20 cellular contexts compared by ENCODE assay signal in the genomic region with DNA sequence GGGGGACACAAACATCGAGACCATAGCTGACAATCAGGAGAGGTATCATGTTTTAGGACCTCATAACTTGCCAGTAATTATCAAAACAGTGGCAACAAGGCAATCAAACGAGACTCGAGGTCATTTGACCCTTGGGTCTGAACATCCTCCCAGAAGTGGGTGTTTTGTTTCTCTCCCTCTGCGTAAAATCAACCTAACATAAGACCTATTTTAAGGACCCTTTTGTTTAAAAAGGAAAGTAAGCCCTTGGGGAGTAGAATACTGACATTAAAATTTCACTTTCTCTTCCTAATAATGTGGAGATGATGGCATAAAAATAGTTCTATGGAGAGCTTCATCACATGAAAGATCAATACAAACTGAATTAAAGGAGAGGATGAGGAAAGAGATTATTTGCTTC.
A peak's percentile ranks its signal among the peaks of the same experiment; 100 is the strongest.
DNase-seq lines count a peak whose midpoint lies in the region; ATAC-seq, FAIRE-seq and TF ChIP-seq lines count a peak whose summit lies in the region.
"Had no signal": no experiment of that assay in that cellular context is flagged by ENCODE, and none has a peak within 500 bp of the region (broad histone marks: within the 10 kb centered on the region; RNA-seq: fewer than 3 reads in every experiment).

No MANE protein-coding gene starts in this region.

- peaks cover 21% of the 10 kb centered on the region for H3K36me3 Mint-ChIP-seq in activated B cell treated with CpG ODN at 0.5 μM for 24 hours (ENCODE audit: low read depth)
- peaks cover 15 to 21% of the 10 kb centered on the region in 2 donors for H3K36me3 Mint-ChIP-seq in naive B cell

- H3K27me3 ChIP-seq in BLaER1 treated with 17β-estradiol and CSF1 and Interleukin-3, amounts not matched to agents 10 nM and 100 nM = no peaks in the 10 kb centered on the region

- DNase-seq in GM19239 (ENCODE audit: insufficient read length, low spot score) (no peak), activated B cell treated with CpG ODN at 0.5 μM for 24 hours (no peak), naive B cell (peak; percentile 22), lower leg skin (ENCODE audit: low spot score in 2 of 2) (no peak), NCI-H82 treated with DMSO at 0.1 percent for 48 hours (lab: John Stamatoyannopoulos, UW; ENCODE audit: unreplicated experiment) (no peak), iPS-NIHi11 (ENCODE audit: low spot score) (no peak)
- DNase-seq in activated CD4-positive, alpha-beta T cell treated with anti-CD3 and anti-CD28 coated beads for 4 hours = no peak
- DNase-seq: ACHN; CD8-positive, alpha-beta T cell; COR-L47; DMS153; DMS79 treated with DMSO at 0.1 percent for 48 hours; EL; H7 had no signal

- H4K20me1 ChIP-seq in BLaER1 treated with 17β-estradiol and CSF1 and Interleukin-3, amounts not matched to agents 10 nM and 100 nM = no peaks in the 10 kb centered on the region

- FAIRE-seq in GM19239 (lab: Jason Lieb, UNC) = peak; percentile 74
- FAIRE-seq: D721Med, G401.6, GM18507 had no signal

- CTCF ChIA-PET in activated B cell treated with CpG ODN at 0.5 μM for 24 hours (lab: Charles Lee) = no interaction called here

- ATAC-seq in activated B cell treated with CpG ODN at 0.5 μM for 24 hours (ENCODE audit: low read depth) (peak; percentile 45), naive B cell (ENCODE audit: low read depth in 2 of 2) (peak; percentile 47 to 63)
- ATAC-seq: CD8-positive, alpha-beta T cell; GM23338 had no signal

- peak overlapping the region in 6 of 11 experiments; percentile 25 to 44 (median 31); a peak in 5 of 22 replicates for H3K9ac ChIP-seq in BLaER1 treated with 17β-estradiol and CSF1 and Interleukin-3, amounts not matched to agents 10 nM and 100 nM

- H3K4me1 ChIP-seq in BLaER1 treated with 17β-estradiol and CSF1 and Interleukin-3, amounts not matched to agents 10 nM and 100 nM = peaks cover 28 to 45% (median 41%) of the 10 kb centered on the region in 10 experiments

- WGBS in lower leg skin, 2 donors = 76 to 85% methylated on average over 4 of the region's 4 CpGs

- peak overlapping the region in 9 of 11 experiments; percentile 40 to 65 (median 61); a peak in 17 of 22 replicates for H3K27ac ChIP-seq in BLaER1 treated with 17β-estradiol and CSF1 and Interleukin-3, amounts not matched to agents 10 nM and 100 nM

- peak overlapping the region; percentile 70 for H3K27ac Mint-ChIP-seq in activated B cell treated with CpG ODN at 0.5 μM for 24 hours
- H3K27ac Mint-ChIP-seq in naive B cell = peak overlapping the region; percentile 39 to 95 (median 90)
- H3K27ac Mint-ChIP-seq: CD8-positive, alpha-beta T cell; GM23338 had no signal

- no peak for TF ChIP-seq POLR2A in lower leg skin (IDR thresholded peaks at IDR 0.05)

- H3K4me3 Mint-ChIP-seq in activated B cell treated with CpG ODN at 0.5 μM for 24 hours (peak overlapping the region; percentile 59), naive B cell (peak overlapping the region in 7 of 8 donors; percentile 30 to 89 (median 69))
- H3K4me3 Mint-ChIP-seq: CD14-positive monocyte; CD8-positive, alpha-beta T cell; GM23338 had no signal

- intact Hi-C loops in activated B cell treated with CpG ODN at 0.5 μM for 24 hours (cut with micrococcal nuclease) = no loop called here
- intact Hi-C loops in lower leg skin (cut with DNase I; ENCODE audit: low total_unique reads) = no loop called here

- no peaks in the 10 kb centered on the region for H3K27me3 Mint-ChIP-seq in activated B cell treated with CpG ODN at 0.5 μM for 24 hours
- H3K27me3 Mint-ChIP-seq in naive B cell = no peaks in the 10 kb centered on the region

- no peak for TF ChIP-seq CTCF in activated B cell treated with CpG ODN at 0.5 μM for 24 hours (IDR thresholded peaks at IDR 0.05)
- TF ChIP-seq CTCF in lower leg skin (IDR thresholded peaks at IDR 0.05) = no peak

- POLR2A ChIA-PET in activated B cell treated with CpG ODN at 0.5 μM for 24 hours (lab: Charles Lee) = interaction anchor here (0.6 to 0.7 kb wide), 2 partner anchors 27 to 1099 kb away, joined by 7 to 8 read pairs; no protein-coding TSS in a partner anchor

- peaks cover 22 to 38% (median 30%) of the 10 kb centered on the region in 11 experiments for H3K9me3 ChIP-seq in BLaER1 treated with 17β-estradiol and CSF1 and Interleukin-3, amounts not matched to agents 10 nM and 100 nM (replicated peaks in 1 of 11)

- H3K4me1 Mint-ChIP-seq in activated B cell treated with CpG ODN at 0.5 μM for 24 hours = peaks cover 31% of the 10 kb centered on the region
- H3K4me1 Mint-ChIP-seq in naive B cell = peaks cover 23 to 43% (median 28%) of the 10 kb centered on the region in 3 donors
- H3K4me1 Mint-ChIP-seq: GM23338 had no signal

- H3K4me3 ChIP-seq in BLaER1 treated with 17β-estradiol and CSF1 and Interleukin-3, amounts not matched to agents 10 nM and 100 nM = peak overlapping the region in 2 of 10 experiments; percentile 1 to 29; a peak in 2 of 20 replicates
- no peak overlapping the region for H3K4me3 ChIP-seq in lower leg skin (ENCODE audit: low read depth, poor library complexity, severe bottlenecking)
- H3K4me3 ChIP-seq: GM23338 had no signal

- H3K36me3 ChIP-seq in BLaER1 treated with 17β-estradiol and CSF1 and Interleukin-3, amounts not matched to agents 10 nM and 100 nM = peaks cover 25 to 55% (median 32%) of the 10 kb centered on the region in 11 experiments

- H3K4me2 ChIP-seq in BLaER1 treated with 17β-estradiol and CSF1 and Interleukin-3, amounts not matched to agents 10 nM and 100 nM = peak overlapping the region; percentile 31 to 74 (median 60); a peak in 21 of 22 replicates
- H3K4me2 ChIP-seq: GM23338 had no signal

- H3K9me3 Mint-ChIP-seq in activated B cell treated with CpG ODN at 0.5 μM for 24 hours = no peaks in the 10 kb centered on the region
- peaks cover 0 to 13% (median 2%) of the 10 kb centered on the region in 7 donors for H3K9me3 Mint-ChIP-seq in naive B cell
- H3K9me3 Mint-ChIP-seq: GM23338 had no signal
